8 cellular contexts compared by ENCODE assay signal in the genomic region with DNA sequence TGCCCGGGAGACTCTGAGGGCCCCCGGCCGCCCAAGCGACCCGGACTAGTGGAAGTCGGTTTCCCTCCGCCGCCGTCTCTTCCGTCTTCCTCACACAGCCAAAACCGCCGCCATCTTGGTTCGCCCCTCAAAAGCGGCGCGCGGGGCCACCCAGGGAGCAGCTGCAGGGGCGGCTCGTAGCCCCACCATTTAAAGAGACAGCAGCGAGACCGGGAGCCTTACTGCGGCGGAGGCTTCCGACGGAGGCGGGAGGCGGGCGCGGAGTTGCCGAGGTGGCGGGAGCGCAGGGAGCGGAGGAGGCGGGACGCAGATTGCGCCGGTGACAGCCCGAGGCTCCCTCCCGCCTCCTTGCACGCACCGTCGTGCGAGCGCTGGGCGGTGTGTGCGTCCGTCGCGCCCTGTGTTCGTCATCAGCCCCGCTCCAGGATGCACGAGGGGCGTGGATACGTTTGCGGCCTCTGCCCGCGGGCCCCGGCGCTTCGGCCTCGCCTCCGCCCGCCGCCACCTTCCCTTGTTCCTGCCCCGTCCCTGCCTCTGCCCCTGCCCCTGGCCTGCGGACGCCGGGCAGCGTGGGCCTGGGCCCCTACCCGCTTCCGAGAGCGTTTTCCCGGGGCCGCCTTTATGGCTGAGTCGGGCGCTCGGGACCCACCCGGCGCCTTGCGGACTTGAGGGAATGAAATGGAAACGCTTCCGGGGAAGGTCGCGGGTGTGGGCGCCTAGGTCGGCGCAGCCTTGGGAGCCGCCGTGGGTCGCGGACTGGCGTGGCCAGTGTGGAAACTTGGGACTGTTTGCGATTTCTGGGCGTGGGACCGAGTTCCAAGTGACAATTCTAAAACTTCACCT. TPM values are rescaled to one million over a fixed set of nuclear protein-coding genes. Genes with fewer than 3 reads are reported as not detected.
A peak's percentile ranks its signal among the peaks of the same experiment; 100 is the strongest.
DNase-seq lines count a peak whose midpoint lies in the region; ATAC-seq lines count a peak whose summit lies in the region.

PPP4R3A (minus strand) TSS at position 140 of the 843 bp plus-strand sequence. CDS start 663 bp downstream, outside the sequence.

- H4K20me1 ChIP-seq in BLaER1, result peaks cover 40% of the 10 kb centered on the region

- CTCF ChIA-PET in activated CD4-positive, alpha-beta T cell treated with anti-CD3 and anti-CD28 coated beads, Interleukin-2, amount 10 ng/mL, durations not matched to agents 7 days and 5 days (lab: Charles Lee), result interaction anchor here (1.4 to 1.5 kb wide), 2 partner anchors 31 to 596 kb away, joined by 3 read pairs; partner anchors contain the start of gene ATXN3

- H3K9me3 ChIP-seq in BLaER1, result no peaks in the 10 kb centered on the region

- ATAC-seq in GM19328 (IDR thresholded peaks at IDR 0.05; ENCODE audit: unreplicated experiment) (peak; percentile 81), HG03520 (IDR thresholded peaks at IDR 0.05; ENCODE audit: unreplicated experiment) (peak; percentile 75), left lobe of liver (peak; percentile 89)

- H3K4me1 ChIP-seq in BLaER1, result peaks cover 31% of the 10 kb centered on the region

- no peaks in the 10 kb centered on the region for H3K27me3 ChIP-seq in BLaER1

- H3K9me3 Mint-ChIP-seq in activated CD4-positive, alpha-beta T cell treated with anti-CD3 and anti-CD28 coated beads, Interleukin-2, amount 10 ng/mL, durations not matched to agents 7 days and 5 days, result no peaks in the 10 kb centered on the region

- peak within 1 kb of the TSS; percentile 99 for H3K4me3 Mint-ChIP-seq in activated CD4-positive, alpha-beta T cell treated with anti-CD3 and anti-CD28 coated beads, Interleukin-2, amount 10 ng/mL, durations not matched to agents 7 days and 5 days

- peak; percentile 98 for DNase-seq in NCI-H69 (lab: John Stamatoyannopoulos, UW)
- peak; percentile 94 for DNase-seq in activated CD4-positive, alpha-beta T cell treated with anti-CD3 and anti-CD28 coated beads, Interleukin-2, amount 10 ng/mL, durations not matched to agents 7 days and 5 days
- DNase-seq in cortex of kidney (lab: John Stamatoyannopoulos, UW), result peak; percentile 43
- DNase-seq in left lobe of liver (ENCODE audit: low spot score), result peak; percentile 98
- peak; percentile 93 for DNase-seq in stimulated activated CD4-positive, alpha-beta T cell treated with anti-CD3 and anti-CD28 coated beads, Interleukin-2, amount 100 ng/mL, for 4 hours (ENCODE audit: low read depth)

- peak within 1 kb of the TSS; percentile 90 for H3K4me2 ChIP-seq in BLaER1

- no peaks in the 10 kb centered on the region for H3K27me3 Mint-ChIP-seq in activated CD4-positive, alpha-beta T cell treated with anti-CD3 and anti-CD28 coated beads, Interleukin-2, amount 10 ng/mL, durations not matched to agents 7 days and 5 days

- peak within 1 kb of the TSS; percentile 92 for H3K4me3 ChIP-seq in BLaER1

- peaks cover 20% of the 10 kb centered on the region for H3K4me1 Mint-ChIP-seq in activated CD4-positive, alpha-beta T cell treated with anti-CD3 and anti-CD28 coated beads, Interleukin-2, amount 10 ng/mL, durations not matched to agents 7 days and 5 days

- H3K27ac ChIP-seq in BLaER1, result peak within 1 kb of the TSS; percentile 99

- POLR2A ChIA-PET in activated CD4-positive, alpha-beta T cell treated with anti-CD3 and anti-CD28 coated beads, Interleukin-2, amount 10 ng/mL, durations not matched to agents 7 days and 5 days (lab: Charles Lee), result interaction anchor here (0.6 kb wide), 1 partner anchor 529 kb away, joined by 3 read pairs; no protein-coding TSS in a partner anchor

- peaks cover 30% of the 10 kb centered on the region for H3K36me3 Mint-ChIP-seq in activated CD4-positive, alpha-beta T cell treated with anti-CD3 and anti-CD28 coated beads, Interleukin-2, amount 10 ng/mL, durations not matched to agents 7 days and 5 days (ENCODE audit: low read depth)

- peaks cover 17% of the 10 kb centered on the region for H3K36me3 ChIP-seq in BLaER1

- H3K27ac Mint-ChIP-seq in activated CD4-positive, alpha-beta T cell treated with anti-CD3 and anti-CD28 coated beads, Interleukin-2, amount 10 ng/mL, durations not matched to agents 7 days and 5 days, result peak within 1 kb of the TSS; percentile 99

- peak within 1 kb of the TSS; percentile 99 for H3K9ac ChIP-seq in BLaER1

RNA-seq across cellular contexts. Expression of gene PPP4R3A, which starts in this region (rescaled TPM):
- 100 to 1,000 TPM; 134 to 145 TPM for total RNA-seq in activated CD4-positive, alpha-beta T cell treated with anti-CD3 and anti-CD28 coated beads, Interleukin-2, amount 10 ng/mL, durations not matched to agents 7 days and 5 days
- total RNA-seq in left lobe of liver, result 35.2 TPM

Comparison
In these comparisons a context has a peak if more than half of its experiments do, and no peak if none do; other contexts are left out.
1. Peak in every context shown above with its lines: DNase-seq, ATAC-seq, H3K4me3 ChIP-seq and H3K27ac ChIP-seq.
2. DNase-seq: peak in every context shown above with its lines; median percentile 98 in NCI-H69; 98 in left lobe of liver; 94 in activated CD4-positive, alpha-beta T cell treated with anti-CD3 and anti-CD28 coated beads, Interleukin-2, amount 10 ng/mL, durations not matched to agents 7 days and 5 days; 93 in stimulated activated CD4-positive, alpha-beta T cell treated with anti-CD3 and anti-CD28 coated beads, Interleukin-2, amount 100 ng/mL, for 4 hours; 43 in cortex of kidney.